In genomic region chr6:41976794-41977484, GRCh38 we compare ENCODE assay signal across 1 cellular context.
TF ChIP-seq lines count a peak whose summit lies in the region.

No MANE protein-coding gene starts in this region.

TF ChIP-seq in IMR-90, 13 proteins besides CTCF, POLR2A, EP300 and RAD21:
- TF ChIP-seq RCOR1 (IDR thresholded peaks at IDR 0.05; ENCODE audit: insufficient replicate concordance, low read length) (no peak), FOS (IDR thresholded peaks at IDR 0.05; ENCODE audit: low read depth, low read length) (peak; percentile 6; the same call in 1 of the 2 replicates), BHLHE40 (IDR thresholded peaks at IDR 0.05; ENCODE audit: low read depth, low read length) (0 out of 2 replicates have a peak, but pooled peaks have one; percentile 0), SMC3 (IDR thresholded peaks at IDR 0.05; ENCODE audit: low read depth, low read length) (no peak), MAZ (IDR thresholded peaks at IDR 0.05; ENCODE audit: borderline replicate concordance, low read depth, low read length) (no peak), MAFK (IDR thresholded peaks at IDR 0.05; ENCODE audit: low read depth, low read length) (no peak), ELK1 (IDR thresholded peaks at IDR 0.05; ENCODE audit: borderline replicate concordance, low read depth, low read length) (no peak), USF2 (IDR thresholded peaks at IDR 0.05; ENCODE audit: low read depth, low read length) (no peak)
TF ChIP-seq in IMR-90: peak in this region for 2.
